In the genomic region with DNA sequence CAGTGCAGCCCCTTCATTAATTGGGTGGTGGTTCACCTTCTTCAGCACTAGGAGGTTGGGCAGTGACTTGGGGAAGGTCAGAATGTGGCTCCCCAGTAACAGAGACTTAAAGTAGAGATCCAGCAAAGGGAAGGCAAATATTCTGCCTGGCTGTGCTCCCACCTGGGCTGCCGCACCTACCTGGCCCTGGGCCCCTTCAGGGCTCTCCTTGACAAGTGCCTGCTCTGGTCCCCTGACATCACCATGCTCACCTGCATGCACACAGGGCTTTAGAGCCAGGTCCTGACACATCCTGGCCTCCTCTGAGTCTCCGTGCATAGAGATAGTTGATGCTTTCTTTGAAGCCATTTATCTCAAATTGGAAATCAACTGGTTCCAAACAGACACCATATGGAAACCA, we compare ENCODE assay signal across 24 cellular contexts. TPM values are rescaled to one million over a fixed set of nuclear protein-coding genes. Genes with fewer than 3 reads are reported as not detected.
"Had no signal": no experiment of that assay in that cellular context is flagged by ENCODE, and none has a peak within 500 bp of the region (broad histone marks: within the 10 kb centered on the region; RNA-seq: fewer than 3 reads in every experiment).

No MANE protein-coding gene starts in this region.

- H3K4me1 ChIP-seq: sigmoid colon, testis, upper lobe of right lung had no signal

- H3K9me3 ChIP-seq: heart left ventricle, left lung, sigmoid colon, spleen, testis, upper lobe of right lung had no signal

- H3K27ac ChIP-seq: epithelial cell of prostate, sigmoid colon, testis, upper lobe of right lung had no signal

- ATAC-seq: activated naive CD8-positive, alpha-beta T cell treated with anti-CD3 and anti-CD28 coated beads, Interleukin-2, amount 50 U/mL, for 24 hours; heart left ventricle; left lung; upper lobe of right lung had no signal

- H3K4me3 ChIP-seq: heart left ventricle, left lung, sigmoid colon, spleen, testis, upper lobe of right lung had no signal

- H3K36me3 ChIP-seq: heart left ventricle, left lung, sigmoid colon, spleen, upper lobe of right lung had no signal

- DNase-seq: activated CD4-positive, alpha-beta memory T cell treated with anti-CD3 and anti-CD28 coated beads for 36 hours; activated CD4-positive, alpha-beta T cell treated with anti-CD3 and anti-CD28 coated beads for 48 hours; activated gamma-delta T cell; activated naive CD4-positive, alpha-beta T cell treated with anti-CD3 and anti-CD28 coated beads, Interleukin-2, amount 50 U/mL, for 16 hours; activated naive CD8-positive, alpha-beta T cell treated with anti-CD3 and anti-CD28 coated beads, Interleukin-2, amount 50 U/mL, for 24 hours; activated T-cell treated with anti-CD3 and anti-CD28 coated beads for 4 hours; cerebellar nuclear complex; cortex of kidney; heart left ventricle; left lung; midbrain; naive B cell; occipital lobe; posterior cingulate gyrus; sigmoid colon; spleen; stimulated activated CD4-positive, alpha-beta T cell treated with anti-CD3 and anti-CD28 coated beads, Interleukin-4, amount 100 ng/mL, for 1 hour; stimulated activated naive CD4-positive, alpha-beta T cell; testis; upper lobe of right lung had no signal

- H3K27me3 ChIP-seq: heart left ventricle, left lung, sigmoid colon, testis, upper lobe of right lung had no signal

RNA-seq across cellular contexts. Expression of gene CLRN3, which starts 1.8 kb away (rescaled TPM):
- total RNA-seq: activated CD4-positive, alpha-beta memory T cell treated with anti-CD3 and anti-CD28 coated beads for 36 hours; fibroblast of villous mesenchyme; left lung; neural crest cell; sigmoid colon; upper lobe of right lung had no signal
- polyA plus RNA-seq: heart left ventricle, keratinocyte had no signal
